ENCODE assay signal across 8 cellular contexts in genomic region chr1:235843458-235843857, GRCh38. TPM values are rescaled to one million over a fixed set of nuclear protein-coding genes. Genes with fewer than 3 reads are reported as not detected.
DNase-seq lines count a peak whose midpoint lies in the region; ATAC-seq and TF ChIP-seq lines count a peak whose summit lies in the region.

No MANE protein-coding gene starts in this region.

- no peak overlapping the region for H3K4me3 Mint-ChIP-seq in nephron

- DNase-seq in BE2C: no peak
- DNase-seq in HL-60 (ENCODE audit: low read depth in 1 of 2, low spot score in 1 of 2): no peak
- peak; percentile 71 for DNase-seq in PC-3
- no peak for DNase-seq in amniotic stem cell (lab: John Stamatoyannopoulos, UW)
- DNase-seq in activated CD8-positive, alpha-beta memory T cell treated with anti-CD3 and anti-CD28 coated beads for 24 hours: no peak

- no peak overlapping the region for H3K4me2 ChIP-seq in PC-3 (ENCODE audit: low read length)

- intact Hi-C loops in PC-3 (cut with micrococcal nuclease): loop anchor here (1.0 to 5.0 kb wide), 3 partner anchors 22 to 331 kb away; no protein-coding TSS in a partner anchor

- no TSS peak for BruUV-seq in PC-3 (replicated peaks; lab: Mats Ljungman, UMichigan)

- H3F3A ChIP-seq in PC-3 (ENCODE audit: low read length, unreplicated experiment): no peaks in the 10 kb centered on the region

- no peak overlapping the region for H2AFZ ChIP-seq in PC-3 (ENCODE audit: low read length)

- H3K4me1 ChIP-seq in BE2C: peaks cover 15% of the 10 kb centered on the region; the same call in 1 of the 2 replicates
- no peaks in the 10 kb centered on the region for H3K4me1 ChIP-seq in PC-3 (ENCODE audit: insufficient read depth, low read length)
- peaks cover 7% of the 10 kb centered on the region for H3K4me1 ChIP-seq in endocrine pancreas (ENCODE audit: control insufficient read depth, insufficient read depth, low read length)

- peaks cover 21% of the 10 kb centered on the region for H3K9me3 Mint-ChIP-seq in nephron

- no peak overlapping the region for H3K4me3 ChIP-seq in BE2C (ENCODE audit: low read depth, low read length)
- no peak overlapping the region for H3K4me3 ChIP-seq in HL-60 (replicated peaks; ENCODE audit: insufficient read depth, low read length)
- no peak overlapping the region for H3K4me3 ChIP-seq in PC-3 (ENCODE audit: low read length)
- H3K4me3 ChIP-seq in endocrine pancreas (ENCODE audit: control insufficient read depth, insufficient read depth, low read length): peak overlapping the region; percentile 26

- no peaks in the 10 kb centered on the region for H3K27me3 Mint-ChIP-seq in nephron (ENCODE audit: low read depth)

- no peaks in the 10 kb centered on the region for H3K9me2 ChIP-seq in PC-3 (replicated peaks; ENCODE audit: low read length)

- H4K20me1 ChIP-seq in PC-3 (ENCODE audit: low read length): no peaks in the 10 kb centered on the region

- H3K27me3 ChIP-seq in BE2C (no peaks in the 10 kb centered on the region), HL-60 (ENCODE audit: insufficient read depth, poor library complexity, severe bottlenecking) (no peaks in the 10 kb centered on the region), PC-3 (ENCODE audit: low read length) (no peaks in the 10 kb centered on the region), endocrine pancreas (ENCODE audit: control insufficient read depth, insufficient read depth, low read length) (no peaks in the 10 kb centered on the region)

- CTCF ChIA-PET in PC-3 (lab: Charles Lee): interaction anchor here (0.5 to 1.1 kb wide), 9 partner anchors 22 to 338 kb away, joined by 3 to 8 read pairs (median 4); no protein-coding TSS in a partner anchor

- POLR2A ChIA-PET in PC-3 (lab: Charles Lee; ENCODE audit: unreplicated experiment): interaction anchor here (0.5 to 0.7 kb wide), 3 partner anchors 49 to 1470 kb away, joined by 4 to 12 read pairs (median 11); partner anchors contain the start of gene COA6

- H3K27ac Mint-ChIP-seq in nephron: no peak overlapping the region

- no peak overlapping the region for H3K9ac ChIP-seq in PC-3 (ENCODE audit: low read length)
- no peak overlapping the region for H3K9ac ChIP-seq in endocrine pancreas (ENCODE audit: control insufficient read depth, insufficient read depth, low read length)

- H3K36me3 Mint-ChIP-seq in nephron (ENCODE audit: low read depth): no peaks in the 10 kb centered on the region

- H3K4me1 Mint-ChIP-seq in nephron: peaks cover 21% of the 10 kb centered on the region

- TF ChIP-seq CTCF in BE2C (IDR thresholded peaks at IDR 0.05; ENCODE audit: low read depth, low read length) (peak; percentile 79), HL-60 (IDR thresholded peaks at IDR 0.05; ENCODE audit: insufficient read depth, low read length) (peak; percentile 44), PC-3 (conservative IDR thresholded peaks at IDR 0.05; ENCODE audit: low read depth, low read length) (peak; percentile 68), nephron (IDR thresholded peaks at IDR 0.05; ENCODE audit: unreplicated experiment in 3 of 3) (peak; percentile 50 to 51 (median 51))

- H3K79me2 ChIP-seq in PC-3 (ENCODE audit: low read length): 0 out of 2 replicates have a peak, but pooled peaks cover 5% of the 10 kb centered on the region

- H3K36me3 ChIP-seq in BE2C (no peaks in the 10 kb centered on the region), PC-3 (ENCODE audit: low read depth, low read length) (no peaks in the 10 kb centered on the region), endocrine pancreas (ENCODE audit: control insufficient read depth, insufficient read depth, low read length) (no peaks in the 10 kb centered on the region)

- H3K27ac ChIP-seq in HL-60 (replicated peaks) (no peak overlapping the region), PC-3 (ENCODE audit: low read length) (no peak overlapping the region)

- H3K9me3 ChIP-seq in BE2C (no peaks in the 10 kb centered on the region), PC-3 (ENCODE audit: low read length) (no peaks in the 10 kb centered on the region), endocrine pancreas (ENCODE audit: control insufficient read depth, low read length) (no peaks in the 10 kb centered on the region)

- ATAC-seq in GM18858 (IDR thresholded peaks at IDR 0.05; ENCODE audit: unreplicated experiment) (peak; percentile 50), PC-3 (peak; percentile 99)

RNA-seq across cellular contexts. Expression of gene LYST, which starts 23.2 kb away (rescaled TPM):
- 8.4 TPM for polyA plus RNA-seq in BE2C (2012; ENCODE audit: insufficient read depth, insufficient read length, low read depth)
- 4.8 and 5.0 TPM in 2 replicates for total RNA-seq in PC-3 (2014; rRNA removed)
